Comparison of ENCODE assay signal across 12 cellular contexts in the genomic region with DNA sequence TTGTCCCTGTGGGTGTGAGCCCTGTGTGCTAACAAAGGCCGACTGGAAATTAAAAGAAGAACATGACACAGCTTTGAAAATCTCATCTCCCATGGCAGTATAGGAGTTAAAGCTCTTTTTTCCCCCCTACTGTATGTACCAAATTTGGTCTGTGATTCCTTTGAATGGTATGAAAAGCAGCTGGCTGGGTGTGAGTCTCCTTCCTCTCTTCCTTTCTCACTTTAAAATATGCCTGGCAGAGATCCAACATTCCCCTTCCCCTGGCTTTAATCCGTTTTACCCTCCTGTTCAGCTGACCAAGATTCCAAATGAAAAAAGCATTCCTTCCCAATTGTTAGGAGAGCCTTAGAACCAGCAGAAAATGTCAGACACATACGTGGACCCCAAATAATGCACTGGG.
DNase-seq lines count a peak whose midpoint lies in the region; TF ChIP-seq lines count a peak whose summit lies in the region.
"Had no signal": no experiment of that assay in that cellular context is flagged by ENCODE, and none has a peak within 500 bp of the region (broad histone marks: within the 10 kb centered on the region; RNA-seq: fewer than 3 reads in every experiment).

No MANE protein-coding gene starts in this region.

- whole genome bisulfite sequencing in HUES64: 24% methylated on average over 3 of the region's 3 CpGs
- WGBS in lower leg skin, 2 donors: 32 to 35% methylated on average over 3 of the region's 3 CpGs
- 34% methylated on average over 3 of the region's 3 CpGs for WGBS in prostate gland

- TF ChIP-seq POLR2A in lower leg skin (IDR thresholded peaks at IDR 0.05): no peak
- no peak for TF ChIP-seq POLR2A in prostate gland (IDR thresholded peaks at IDR 0.05)

- H3K4me3 ChIP-seq in HUES64 (ENCODE audit: low read length) (no peak overlapping the region), cardiac fibroblast (replicated peaks in 1 of 2; ENCODE audit: low read depth in 2 of 2, low read length in 2 of 2) (no peak overlapping the region), kidney epithelial cell (ENCODE audit: low read depth, low read length) (no peak overlapping the region), lower leg skin (ENCODE audit: low read depth, poor library complexity, severe bottlenecking) (no peak overlapping the region), prostate gland (no peak overlapping the region)

- TF ChIP-seq CTCF in cardiac fibroblast (IDR thresholded peaks at IDR 0.05; ENCODE audit: low read depth, low read length) (no peak), kidney epithelial cell (IDR thresholded peaks at IDR 0.05; ENCODE audit: insufficient read depth, low read length, poor library complexity, severe bottlenecking) (no peak), lower leg skin (IDR thresholded peaks at IDR 0.05) (no peak), prostate gland (IDR thresholded peaks at IDR 0.05) (no peak)

- DNase-seq in ACHN: peak; percentile 75
- peak; percentile 95 for DNase-seq in cardiac fibroblast (ENCODE audit: low read depth in 2 of 2)
- peak; percentile 82 for DNase-seq in kidney epithelial cell (ENCODE audit: low read depth)
- DNase-seq in lower leg skin (ENCODE audit: low spot score in 2 of 2): no peak
- no peak for DNase-seq in activated naive CD4-positive, alpha-beta T cell treated with Interleukin-2 at 50 U/mL for 16 hours
- DNase-seq in prostate gland (ENCODE audit: low spot score): no peak
- no peak for DNase-seq in substantia nigra (lab: John Stamatoyannopoulos, UW)
- DNase-seq: activated naive CD4-positive, alpha-beta T cell; NCI-H1105 treated with DMSO at 0.1 percent for 48 hours; stimulated activated CD4-positive, alpha-beta T cell treated with anti-CD3 and anti-CD28 coated beads, Interleukin-4, amount 100 ng/mL, for 4 hours had no signal

- H3K36me3 ChIP-seq in HUES64 (ENCODE audit: insufficient read depth, low read length): no peaks in the 10 kb centered on the region
- no peaks in the 10 kb centered on the region for H3K36me3 ChIP-seq in kidney epithelial cell (ENCODE audit: control insufficient read depth, insufficient read depth, low read length)
- H3K36me3 ChIP-seq in prostate gland: no peaks in the 10 kb centered on the region

- intact Hi-C loops in lower leg skin (cut with DNase I; ENCODE audit: low total_unique reads): no loop called here
- intact Hi-C loops in prostate gland (cut with DNase I): loop anchor here (10.0 kb wide), 2 partner anchors 122 to 472 kb away; no protein-coding TSS in a partner anchor

- H3K27me3 ChIP-seq in HUES64 (ENCODE audit: insufficient read depth, low read length) (no peaks in the 10 kb centered on the region), kidney epithelial cell (ENCODE audit: control insufficient read depth, insufficient read depth, low read length) (no peaks in the 10 kb centered on the region), prostate gland (replicated peaks; ENCODE audit: insufficient read depth) (no peaks in the 10 kb centered on the region)

- H3K9ac ChIP-seq in HUES64 (ENCODE audit: low read depth, low read length): peak overlapping the region; percentile 29; the same call in 1 of the 2 replicates

- H3K9me3 ChIP-seq in HUES64 (ENCODE audit: insufficient read depth, low read depth, low read length): no peaks in the 10 kb centered on the region
- no peaks in the 10 kb centered on the region for H3K9me3 ChIP-seq in prostate gland

- H3K27ac ChIP-seq in HUES64 (ENCODE audit: low read depth, low read length): peak overlapping the region; percentile 81
- no peak overlapping the region for H3K27ac ChIP-seq in prostate gland
- H3K27ac ChIP-seq in substantia nigra (ENCODE audit: low read depth, low read length, poor library complexity, severe bottlenecking): no peak overlapping the region
- H3K27ac ChIP-seq: C4-2B had no signal

- H3K4me1 ChIP-seq in HUES64 (ENCODE audit: insufficient read depth, low read length): peaks cover 47% of the 10 kb centered on the region
- H3K4me1 ChIP-seq in prostate gland (replicated peaks): no peaks in the 10 kb centered on the region

- in situ Hi-C loops in ACHN (cut with HindIII; ENCODE audit: low pct_ligation_motif_present, low pct_unique_long_range_greater_than_20kb, low sequenced_read_pairs): no loop called here

Comparison
In these comparisons a context has a peak if more than half of its experiments do, and no peak if none do; other contexts are left out.
1. DNase-seq: peak in ACHN (single experiment), cardiac fibroblast (2 of 2) and kidney epithelial cell (single experiment); none in lower leg skin (0 of 2), activated naive CD4-positive, alpha-beta T cell treated with Interleukin-2 at 50 U/mL for 16 hours (single experiment), prostate gland (single experiment) and substantia nigra (0 of 49).